In genomic region chr5:31581498-31582099, GRCh38 we compare ENCODE assay signal across 8 cellular contexts. TPM values are rescaled to one million over a fixed set of nuclear protein-coding genes. Genes with fewer than 3 reads are reported as not detected.
DNase-seq lines count a peak whose midpoint lies in the region; ATAC-seq and TF ChIP-seq lines count a peak whose summit lies in the region.

No MANE protein-coding gene starts in this region.

- BruUV-seq in Caco-2 (replicated peaks; lab: Mats Ljungman, UMichigan): no TSS peak

- no peaks in the 10 kb centered on the region for H3K36me3 Mint-ChIP-seq in Caco-2 (ENCODE audit: insufficient read depth, unreplicated experiment)
- H3K36me3 Mint-ChIP-seq in activated T-helper 2 cell treated with anti-CD3 and anti-CD28 coated beads, Interferon-gamma antibody, Interleukin-2, Interleukin-4, amounts not matched to agents 10 μg/mL and 5 μg/mL and 100 μg/mL, durations not matched to agents 14 hours and 24 hours and 36 hours (ENCODE audit: low read depth): no peaks in the 10 kb centered on the region

- no peaks in the 10 kb centered on the region for H3K4me1 Mint-ChIP-seq in Caco-2 (ENCODE audit: low read depth, unreplicated experiment)
- H3K4me1 Mint-ChIP-seq in activated T-helper 2 cell treated with anti-CD3 and anti-CD28 coated beads, Interferon-gamma antibody, Interleukin-2, Interleukin-4, amounts not matched to agents 10 μg/mL and 5 μg/mL and 100 μg/mL, durations not matched to agents 14 hours and 24 hours and 36 hours (ENCODE audit: low read depth): no peaks in the 10 kb centered on the region

- H3K27ac Mint-ChIP-seq in Caco-2 (ENCODE audit: unreplicated experiment): no peak overlapping the region
- no peak overlapping the region for H3K27ac Mint-ChIP-seq in activated T-helper 2 cell treated with anti-CD3 and anti-CD28 coated beads, Interferon-gamma antibody, Interleukin-2, Interleukin-4, amounts not matched to agents 10 μg/mL and 5 μg/mL and 100 μg/mL, durations not matched to agents 14 hours and 24 hours and 36 hours

- H3K4me1 ChIP-seq in Caco-2 (no peaks in the 10 kb centered on the region), fibroblast of lung (ENCODE audit: control insufficient read depth, extremely low read depth, insufficient read depth, low read length) (no peaks in the 10 kb centered on the region)

- H3K27me3 Mint-ChIP-seq in Caco-2 (ENCODE audit: insufficient read depth, unreplicated experiment): peaks cover 23% of the 10 kb centered on the region
- peaks cover 15% of the 10 kb centered on the region for H3K27me3 Mint-ChIP-seq in activated T-helper 2 cell treated with anti-CD3 and anti-CD28 coated beads, Interferon-gamma antibody, Interleukin-2, Interleukin-4, amounts not matched to agents 10 μg/mL and 5 μg/mL and 100 μg/mL, durations not matched to agents 14 hours and 24 hours and 36 hours (ENCODE audit: low read depth)

- no peak overlapping the region for H3K27ac ChIP-seq in RWPE1
- no peak overlapping the region for H3K27ac ChIP-seq in fibroblast of lung (ENCODE audit: insufficient read depth, low read length)

- H3K79me2 ChIP-seq in fibroblast of lung (ENCODE audit: control insufficient read depth, insufficient read depth, low read length): no peaks in the 10 kb centered on the region

- no peak overlapping the region for H3K9ac ChIP-seq in fibroblast of lung (ENCODE audit: insufficient read depth, low read length)

- H4K20me1 ChIP-seq in fibroblast of lung (ENCODE audit: control insufficient read depth, extremely low read depth, insufficient read depth, low read length): no peaks in the 10 kb centered on the region

- intact Hi-C loops in Caco-2 (cut with micrococcal nuclease; ENCODE audit: unreplicated experiment): loop anchor here (1.0 to 2.0 kb wide), 3 partner anchors 83 to 495 kb away; no protein-coding TSS in a partner anchor
- intact Hi-C loops in activated T-helper 2 cell treated with anti-CD3 and anti-CD28 coated beads, Interferon-gamma antibody, Interleukin-2, Interleukin-4, amounts not matched to agents 10 μg/mL and 5 μg/mL and 100 μg/mL, durations not matched to agents 14 hours and 24 hours and 36 hours (cut with micrococcal nuclease): loop anchor here (1.0 to 5.0 kb wide), 4 partner anchors 56 to 511 kb away; partner anchors contain the start of gene PDZD2

- POLR2A ChIA-PET in Caco-2 (lab: Charles Lee): no interaction called here
- POLR2A ChIA-PET in RWPE1 (lab: Yijun Ruan, JAX; ENCODE audit: low non-redundant PET): no interaction called here

- no peak overlapping the region for H3K4me2 ChIP-seq in fibroblast of lung (ENCODE audit: extremely low read depth, insufficient read depth, low read length)

- no peaks in the 10 kb centered on the region; the same call in 1 of the 2 replicates for H3K27me3 ChIP-seq in Caco-2 (replicated peaks; ENCODE audit: control insufficient read depth, insufficient read depth, low read length)
- no peaks in the 10 kb centered on the region for H3K27me3 ChIP-seq in fibroblast of lung (ENCODE audit: control insufficient read depth, insufficient read depth, low read length)

- no peak overlapping the region for H3K4me3 Mint-ChIP-seq in Caco-2 (ENCODE audit: unreplicated experiment)
- no peak overlapping the region for H3K4me3 Mint-ChIP-seq in activated T-helper 2 cell treated with anti-CD3 and anti-CD28 coated beads, Interferon-gamma antibody, Interleukin-2, Interleukin-4, amounts not matched to agents 10 μg/mL and 5 μg/mL and 100 μg/mL, durations not matched to agents 14 hours and 24 hours and 36 hours (ENCODE audit: low read depth)

- no peak overlapping the region for H2AFZ ChIP-seq in fibroblast of lung (ENCODE audit: low read length)

- CTCF ChIA-PET in Caco-2 (lab: Charles Lee): interaction anchor here (0.5 to 1.2 kb wide), 3 partner anchors 57 to 228 kb away, joined by 3 to 6 read pairs (median 4); partner anchors contain the start of gene PDZD2
- CTCF ChIA-PET in RWPE1 (lab: Yijun Ruan, JAX): interaction anchor here (2.5 kb wide), 1 partner anchor 227 kb away, joined by 16 read pairs; no protein-coding TSS in a partner anchor

- no peaks in the 10 kb centered on the region for H3K9me3 Mint-ChIP-seq in Caco-2 (ENCODE audit: unreplicated experiment)
- H3K9me3 Mint-ChIP-seq in activated T-helper 2 cell treated with anti-CD3 and anti-CD28 coated beads, Interferon-gamma antibody, Interleukin-2, Interleukin-4, amounts not matched to agents 10 μg/mL and 5 μg/mL and 100 μg/mL, durations not matched to agents 14 hours and 24 hours and 36 hours: no peaks in the 10 kb centered on the region

- H3K4me3 ChIP-seq in Caco-2 (ENCODE audit: low read depth, low read length): no peak overlapping the region
- H3K4me3 ChIP-seq in Jurkat, Clone E6-1 (ENCODE audit: low read length): no peak overlapping the region
- no peak overlapping the region for H3K4me3 ChIP-seq in fibroblast of lung (replicated peaks in 1 of 4; ENCODE audit: control extremely low read depth in 1 of 4, insufficient read depth in 1 of 4, low read depth in 3 of 4, low read length in 4 of 4)

- ATAC-seq in HG03432 (IDR thresholded peaks at IDR 0.05; ENCODE audit: unreplicated experiment): no peak

- H3K36me3 ChIP-seq in Caco-2 (ENCODE audit: control insufficient read depth, insufficient read depth, low read length) (no peaks in the 10 kb centered on the region), fibroblast of lung (ENCODE audit: control insufficient read depth, insufficient read depth, low read length) (no peaks in the 10 kb centered on the region)

- no peaks in the 10 kb centered on the region for H3K9me3 ChIP-seq in Caco-2
- H3K9me3 ChIP-seq in fibroblast of lung (ENCODE audit: control insufficient read depth, insufficient read depth, low read depth, low read length): no peaks in the 10 kb centered on the region

- DNase-seq in Caco-2: peak in 1 of 2 experiments; percentile 22
- DNase-seq in Jurkat, Clone E6-1 (ENCODE audit: low read depth, low spot score): peak; percentile 35
- peak; percentile 29 for DNase-seq in RWPE1 (ENCODE audit: low spot score)
- peak; percentile 27 to 66 for DNase-seq in fibroblast of lung (ENCODE audit: low read depth in 2 of 2)
- peak; percentile 31 for DNase-seq in retina
- no peak for DNase-seq in activated T-helper 2 cell treated with anti-CD3 and anti-CD28 coated beads, Interferon-gamma antibody, Interleukin-2, Interleukin-4, amounts not matched to agents 10 μg/mL and 5 μg/mL and 100 μg/mL, durations not matched to agents 14 hours and 24 hours and 36 hours (ENCODE audit: low spot score)
- DNase-seq in activated gamma-delta T cell (lab: John Stamatoyannopoulos, UW): no peak

- peak; percentile 15 to 74 for TF ChIP-seq CTCF in Caco-2 (IDR thresholded peaks at IDR 0.05; ENCODE audit: insufficient read depth in 1 of 2, low read depth in 1 of 2, low read length in 1 of 2, severe bottlenecking in 1 of 2, unreplicated experiment in 1 of 2)
- TF ChIP-seq CTCF in RWPE1 (conservative IDR thresholded peaks at IDR 0.05; ENCODE audit: low read depth): peak; percentile 62
- peak; percentile 40 to 47 for TF ChIP-seq CTCF in fibroblast of lung (conservative IDR thresholded peaks at IDR 0.05 in 1 of 2, IDR thresholded peaks at IDR 0.05 in 1 of 2; ENCODE audit: low read depth in 1 of 2, low read length in 2 of 2)

RNA-seq across cellular contexts. Expression of gene C5orf22, which starts 49.5 kb away (rescaled TPM):
- 27.9 and 31.9 TPM in 2 replicates for total RNA-seq in Caco-2 (2022)
- polyA plus RNA-seq in Jurkat, Clone E6-1 (2012; ENCODE audit: insufficient read depth, insufficient read length): 21.7 TPM
- total RNA-seq in fibroblast of lung: 17.2 and 20.0 TPM in 2 replicates
- 20.4 and 26.9 TPM in 2 replicates for polyA plus RNA-seq in fibroblast of lung
- polyA plus RNA-seq in fibroblast of lung (2012): 10.8 and 14.9 TPM in 2 replicates
- polyA minus RNA-seq in fibroblast of lung (ENCODE audit: low replicate concordance): 0.98 and 5.7 TPM in 2 replicates
- 34.3 and 37.6 TPM in 2 replicates for total RNA-seq in activated T-helper 2 cell treated with anti-CD3 and anti-CD28 coated beads, Interferon-gamma antibody, Interleukin-2, Interleukin-4, amounts not matched to agents 10 μg/mL and 5 μg/mL and 100 μg/mL, durations not matched to agents 14 hours and 24 hours and 36 hours

RNA-seq across cellular contexts. Expression of gene DROSHA, which starts 49.7 kb away (rescaled TPM):
- total RNA-seq in Caco-2 (2022) (88.4 and 88.9 TPM in 2 replicates), fibroblast of lung (42.1 and 48.4 TPM in 2 replicates)
- polyA plus RNA-seq in Jurkat, Clone E6-1 (2012; ENCODE audit: insufficient read depth, insufficient read length): 118 TPM
- polyA plus RNA-seq in fibroblast of lung: 44.1 and 52.7 TPM in 2 replicates
- polyA plus RNA-seq in fibroblast of lung (2012): 41.0 and 42.9 TPM in 2 replicates
- 83.1 and 134 TPM in 2 replicates for polyA minus RNA-seq in fibroblast of lung (ENCODE audit: low replicate concordance)
- 98.1 and 101 TPM in 2 replicates for total RNA-seq in activated T-helper 2 cell treated with anti-CD3 and anti-CD28 coated beads, Interferon-gamma antibody, Interleukin-2, Interleukin-4, amounts not matched to agents 10 μg/mL and 5 μg/mL and 100 μg/mL, durations not matched to agents 14 hours and 24 hours and 36 hours

RNA-seq across cellular contexts. Expression of gene PDZD2, which starts 57.3 kb away (rescaled TPM):
- total RNA-seq in Caco-2 (2022): 0.16 and 0.91 TPM in 2 replicates
- polyA plus RNA-seq in Jurkat, Clone E6-1 (2012; ENCODE audit: insufficient read depth, insufficient read length): 0.20 TPM
- under 0.01 and 0.33 TPM in 2 replicates for total RNA-seq in fibroblast of lung
- polyA plus RNA-seq in fibroblast of lung: 0.29 and 0.40 TPM in 2 replicates
- 0.37 and 0.51 TPM in 2 replicates for polyA plus RNA-seq in fibroblast of lung (2012)
- 0.39 and 1.8 TPM in 2 replicates for polyA minus RNA-seq in fibroblast of lung (ENCODE audit: low replicate concordance)
- 0.05 and 0.25 TPM in 2 replicates for total RNA-seq in activated T-helper 2 cell treated with anti-CD3 and anti-CD28 coated beads, Interferon-gamma antibody, Interleukin-2, Interleukin-4, amounts not matched to agents 10 μg/mL and 5 μg/mL and 100 μg/mL, durations not matched to agents 14 hours and 24 hours and 36 hours

Comparison
In these comparisons a context has a peak if more than half of its experiments do, and no peak if none do; other contexts are left out.
1. DNase-seq: peak in Jurkat, Clone E6-1 (single experiment), RWPE1 (single experiment), fibroblast of lung (2 of 2) and retina (single experiment); none in activated T-helper 2 cell treated with anti-CD3 and anti-CD28 coated beads, Interferon-gamma antibody, Interleukin-2, Interleukin-4, amounts not matched to agents 10 μg/mL and 5 μg/mL and 100 μg/mL, durations not matched to agents 14 hours and 24 hours and 36 hours (single experiment) and activated gamma-delta T cell (single experiment).
2. Peak in every context shown above with its lines, with median percentiles within 50 percentile points of each other: CTCF ChIP-seq.